Comparison of ENCODE assay signal across 30 cellular contexts in the genomic region with DNA sequence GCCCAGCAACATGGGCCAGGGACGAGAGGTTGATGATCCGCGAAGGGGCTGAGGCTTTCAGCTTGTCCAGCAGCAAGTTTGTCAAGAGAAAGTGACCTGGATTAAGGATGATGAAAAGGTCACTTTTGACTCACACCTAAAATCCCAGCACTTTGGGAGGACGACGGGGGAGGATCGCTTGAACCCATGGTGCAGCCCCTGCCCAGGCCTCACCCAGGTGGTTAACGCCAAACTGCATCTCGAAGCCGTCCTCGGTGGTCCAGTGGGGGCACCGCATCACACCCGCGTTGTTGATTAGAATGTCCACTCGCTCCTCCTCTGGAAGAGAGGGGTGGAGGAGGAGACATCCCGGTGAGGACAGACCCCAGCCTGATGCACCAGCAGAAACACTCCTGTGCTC. TPM values are rescaled to one million over a fixed set of nuclear protein-coding genes. Genes with fewer than 3 reads are reported as not detected.
"Had no signal": no experiment of that assay in that cellular context is flagged by ENCODE, and none has a peak within 500 bp of the region (broad histone marks: within the 10 kb centered on the region; RNA-seq: fewer than 3 reads in every experiment).

No MANE protein-coding gene starts in this region.

- H3K27me3 Mint-ChIP-seq: dendritic cell treated with granulocyte-macrophage colony-stimulating factor and Interleukin-4, amounts not matched to agents 40 ng/mL and 50 ng/mL, for 4 days; effector memory CD8-positive, alpha-beta T cell had no signal

- H3K9me3 Mint-ChIP-seq: dendritic cell treated with granulocyte-macrophage colony-stimulating factor and Interleukin-4, amounts not matched to agents 40 ng/mL and 50 ng/mL, for 4 days; effector memory CD8-positive, alpha-beta T cell; endodermal cell; mesothelial cell of epicardium had no signal

- DNase-seq: colonic mucosa; cortex of kidney; effector CD8-positive, alpha-beta T cell; effector memory CD8-positive, alpha-beta T cell; endodermal cell; erythroblast; esophagus squamous epithelium; foreskin fibroblast; foreskin melanocyte; gastrocnemius medialis; glutamatergic neuron; head of caudate nucleus; heart right ventricle; hippocampal formation; kidney glomerular epithelial cell; left colon; left lung; left ventricle myocardium superior; lower lobe of right lung; mesenchymal stem cell; mucosa of descending colon had no signal

- H3K9me3 ChIP-seq: colonic mucosa, esophagus squamous epithelium, gastrocnemius medialis, heart right ventricle, left lung, lower lobe of right lung, mucosa of descending colon had no signal

- H3K4me1 ChIP-seq: colonic mucosa, esophagus squamous epithelium, gastrocnemius medialis, heart right ventricle, left lung, lower lobe of right lung had no signal

- ATAC-seq: effector memory CD8-positive, alpha-beta T cell; esophagus mucosa; gastrocnemius medialis; left colon; left lung; left ventricle myocardium superior; lower lobe of right lung; mucosa of descending colon had no signal

- H3K4me3 ChIP-seq: colonic mucosa, esophagus squamous epithelium, gastrocnemius medialis, heart right ventricle, left lung, lower lobe of right lung, mucosa of descending colon had no signal

- H3K4me1 Mint-ChIP-seq: endodermal cell, mesothelial cell of epicardium had no signal

- H3K27me3 ChIP-seq: colonic mucosa, esophagus squamous epithelium, gastrocnemius medialis, heart right ventricle, left lung had no signal

- H3K27ac Mint-ChIP-seq: dendritic cell treated with granulocyte-macrophage colony-stimulating factor and Interleukin-4, amounts not matched to agents 40 ng/mL and 50 ng/mL, for 4 days; endodermal cell; mesothelial cell of epicardium had no signal

- H3K4me3 Mint-ChIP-seq: dendritic cell treated with granulocyte-macrophage colony-stimulating factor and Interleukin-4, amounts not matched to agents 40 ng/mL and 50 ng/mL, for 4 days; effector memory CD8-positive, alpha-beta T cell; endodermal cell; mesothelial cell of epicardium had no signal

- H3K27ac ChIP-seq: colonic mucosa, epithelial cell of prostate, esophagus squamous epithelium, gastrocnemius medialis, heart right ventricle, left lung, lower lobe of right lung had no signal

RNA-seq across cellular contexts. Expression of a gene that starts 10.4 kb away (rescaled TPM):
- total RNA-seq: chondrocyte, dermis microvascular lymphatic vessel endothelial cell, esophagus squamous epithelium, glomerular endothelial cell, left ventricle myocardium superior, lung microvascular endothelial cell, myocyte had no signal
